18 cellular contexts compared by ENCODE assay signal in the genomic region with DNA sequence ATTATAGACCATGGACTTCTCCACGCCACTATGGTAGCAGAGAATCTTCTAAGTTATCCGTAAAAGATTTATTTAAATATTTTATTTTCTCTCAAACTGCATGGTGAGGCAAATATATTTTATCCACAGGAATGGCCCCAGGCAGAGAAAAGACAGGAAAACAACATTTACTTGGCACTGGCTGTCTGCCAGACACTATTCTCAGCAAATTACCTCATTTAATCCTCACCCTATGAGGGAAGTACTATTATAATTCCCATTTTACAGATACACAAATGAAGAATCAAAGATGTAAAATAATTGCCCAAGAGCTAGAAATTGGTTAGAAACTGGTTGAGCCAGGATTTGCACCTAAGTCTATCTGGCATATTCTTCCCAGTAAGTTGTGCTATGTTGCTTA.
DNase-seq lines count a peak whose midpoint lies in the region; ATAC-seq and TF ChIP-seq lines count a peak whose summit lies in the region.
"Had no signal": no experiment of that assay in that cellular context is flagged by ENCODE, and none has a peak within 500 bp of the region (broad histone marks: within the 10 kb centered on the region; RNA-seq: fewer than 3 reads in every experiment).

No MANE protein-coding gene starts in this region.

- H3K27ac Mint-ChIP-seq in WTC11 (no peak overlapping the region), progenitor cell of endocrine pancreas (no peak overlapping the region)

- in situ Hi-C loops in Panc1 (cut with HindIII; ENCODE audit: low pct_unique_long_range_greater_than_20kb, low sequenced_read_pairs), result no loop called here

- H3K4me3 ChIP-seq in HEK293 (ENCODE audit: low read depth, low read length) (no peak overlapping the region), Panc1 (ENCODE audit: low read depth in 2 of 2, low read length in 2 of 2) (no peak overlapping the region)
- H3K4me3 ChIP-seq: BLaER1, K562, SJCRH30 had no signal

- H3K4me1 ChIP-seq in HEK293 (ENCODE audit: control insufficient read depth, insufficient read depth, low read length), result peaks cover 21% of the 10 kb centered on the region
- H3K4me1 ChIP-seq in Panc1 (ENCODE audit: control insufficient read depth, insufficient read depth, low read length), result peaks cover 25% of the 10 kb centered on the region
- H3K4me1 ChIP-seq: BLaER1 had no signal

- H3K27ac ChIP-seq in HEK293 (ENCODE audit: extremely low read depth, low read depth, low read length) (peak overlapping the region; percentile 42), Panc1 (ENCODE audit: low read length) (peak overlapping the region; percentile 41; the same call in 1 of the 2 replicates)
- H3K27ac ChIP-seq: BLaER1, RWPE1, SJCRH30 had no signal

- H3K27me3 ChIP-seq in Panc1 (ENCODE audit: control insufficient read depth, insufficient read depth, low read length), result no peaks in the 10 kb centered on the region
- H3K27me3 ChIP-seq: BLaER1, SJCRH30 had no signal

- no peak for TF ChIP-seq CTCF in HEK293 (tag by site-specific recombination; IDR thresholded peaks at IDR 0.05)
- TF ChIP-seq CTCF in Panc1 (IDR thresholded peaks at IDR 0.05), result no peak
- TF ChIP-seq CTCF in WTC11 (IDR thresholded peaks at IDR 0.05), result no peak
- TF ChIP-seq CTCF in progenitor cell of endocrine pancreas (IDR thresholded peaks at IDR 0.05; ENCODE audit: unreplicated experiment), result no peak

- BruUV-seq in Panc1 (replicated peaks; lab: Mats Ljungman, UMichigan), result no TSS peak

- ATAC-seq in Panc1 (no peak), HG02981 (IDR thresholded peaks at IDR 0.05; ENCODE audit: unreplicated experiment) (no peak), WTC11 (no peak)
- ATAC-seq: HCT116, K562 had no signal

- DNase-seq in COLO668 (lab: John Stamatoyannopoulos, UW; ENCODE audit: unreplicated experiment) (peak; percentile 9), Panc1 (ENCODE audit: low read depth, low spot score) (no peak), foreskin melanocyte (peak; percentile 18), SHP77 (lab: John Stamatoyannopoulos, UW) (no peak), WTC11 (ENCODE audit: low spot score) (no peak), progenitor cell of endocrine pancreas (ENCODE audit: low spot score, unreplicated experiment) (no peak)
- DNase-seq: DMS 273 treated with DMSO at 0.1 percent for 48 hours; NCI-H146; NCI-H524; NK-92 treated with Interleukin-12 subunit alpha and Interleukin-12 subunit beta, amount 100 ng/mL, for 24 hours; SW 1271 had no signal

- H3K27me3 Mint-ChIP-seq in WTC11 (ENCODE audit: low read depth) (no peaks in the 10 kb centered on the region), progenitor cell of endocrine pancreas (no peaks in the 10 kb centered on the region)

- H3K36me3 ChIP-seq in HEK293 (ENCODE audit: control insufficient read depth in 2 of 2, insufficient read depth in 1 of 2, low read length in 2 of 2) (no peaks in the 10 kb centered on the region), Panc1 (ENCODE audit: control insufficient read depth, insufficient read depth, low read length) (no peaks in the 10 kb centered on the region)
- H3K36me3 ChIP-seq: BLaER1, SJCRH30 had no signal

- H3K4me3 Mint-ChIP-seq in WTC11 (no peak overlapping the region), progenitor cell of endocrine pancreas (ENCODE audit: low read depth) (no peak overlapping the region)

- intact Hi-C loops in Panc1 (cut with micrococcal nuclease; ENCODE audit: unreplicated experiment), result no loop called here

- CTCF ChIA-PET in HEK293 (lab: Yijun Ruan, JAX), result interaction anchor here (1.8 kb wide), 2 partner anchors 10 to 139 kb away, joined by 3 to 6 read pairs; no protein-coding TSS in a partner anchor
- CTCF ChIA-PET in Panc1 (lab: Charles Lee), result no interaction called here
- CTCF ChIA-PET in WTC11 (lab: Charles Lee), result interaction anchor here (1.5 kb wide), 1 partner anchor 41 kb away, joined by 3 read pairs; no protein-coding TSS in a partner anchor

- POLR2A ChIA-PET in HEK293 (lab: Yijun Ruan, JAX), result no interaction called here
- POLR2A ChIA-PET in Panc1 (lab: Charles Lee), result interaction anchor here (0.6 kb wide), 1 partner anchor 84 kb away, joined by 3 read pairs; no protein-coding TSS in a partner anchor
- POLR2A ChIA-PET in WTC11 (lab: Charles Lee), result no interaction called here

- H3K4me1 Mint-ChIP-seq in WTC11 (peaks cover 10% of the 10 kb centered on the region), progenitor cell of endocrine pancreas (ENCODE audit: low read depth) (no peaks in the 10 kb centered on the region)

- H3K9me3 ChIP-seq in HEK293 (ENCODE audit: control insufficient read depth, insufficient read depth, low read depth, low read length) (no peaks in the 10 kb centered on the region), Panc1 (ENCODE audit: control insufficient read depth, insufficient read depth, low read depth, low read length) (no peaks in the 10 kb centered on the region)
- H3K9me3 ChIP-seq: BLaER1 had no signal

- H3K36me3 Mint-ChIP-seq in WTC11 (no peaks in the 10 kb centered on the region), progenitor cell of endocrine pancreas (ENCODE audit: insufficient read depth) (no peaks in the 10 kb centered on the region)

- no peaks in the 10 kb centered on the region for H3K9me3 Mint-ChIP-seq in WTC11
- H3K9me3 Mint-ChIP-seq in progenitor cell of endocrine pancreas (ENCODE audit: low read depth), result no peaks in the 10 kb centered on the region

TF ChIP-seq in HEK293, 187 proteins besides CTCF, POLR2A, EP300 and RAD21 (continues in another document):
- TF ChIP-seq ZNF664 (tag by site-specific recombination; IDR thresholded peaks at IDR 0.05), result peak; percentile 88
- TF ChIP-seq ZNF10 (tag by site-specific recombination; IDR thresholded peaks at IDR 0.05), result peak; percentile 76; the same call in 1 of the 2 replicates
- TF ChIP-seq ZNF626 (tag by site-specific recombination; IDR thresholded peaks at IDR 0.05), result peak; percentile 10; the same call in 1 of the 2 replicates
- no peak for TF ChIP-seq SCRT1 (tag by site-specific recombination; IDR thresholded peaks at IDR 0.05; ENCODE audit: borderline replicate concordance)
- TF ChIP-seq, protein P1, sequence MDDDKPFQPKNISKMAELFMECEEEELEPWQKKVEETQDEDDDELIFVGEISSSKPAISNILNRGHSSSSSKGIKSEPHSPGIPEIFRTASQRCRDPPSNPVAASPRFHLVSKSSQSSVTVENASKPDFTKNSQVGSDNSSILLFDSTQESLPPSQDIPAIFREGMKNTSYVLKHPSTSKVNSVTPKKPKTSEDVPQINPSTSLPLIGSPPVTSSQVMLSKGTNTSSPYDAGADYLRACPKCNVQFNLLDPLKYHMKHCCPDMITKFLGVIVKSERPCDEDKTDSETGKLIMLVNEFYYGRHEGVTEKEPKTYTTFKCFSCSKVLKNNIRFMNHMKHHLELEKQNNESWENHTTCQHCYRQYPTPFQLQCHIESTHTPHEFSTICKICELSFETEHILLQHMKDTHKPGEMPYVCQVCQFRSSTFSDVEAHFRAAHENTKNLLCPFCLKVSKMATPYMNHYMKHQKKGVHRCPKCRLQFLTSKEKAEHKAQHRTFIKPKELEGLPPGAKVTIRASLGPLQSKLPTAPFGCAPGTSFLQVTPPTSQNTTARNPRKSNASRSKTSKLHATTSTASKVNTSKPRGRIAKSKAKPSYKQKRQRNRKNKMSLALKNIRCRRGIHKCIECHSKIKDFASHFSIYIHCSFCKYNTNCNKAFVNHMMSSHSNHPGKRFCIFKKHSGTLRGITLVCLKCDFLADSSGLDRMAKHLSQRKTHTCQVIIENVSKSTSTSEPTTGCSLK (tag by site-specific recombination; IDR thresholded peaks at IDR 0.05), result no peak
- no peak for TF ChIP-seq ZNF341 (tag by site-specific recombination; IDR thresholded peaks at IDR 0.05; ENCODE audit: low read depth)
- TF ChIP-seq ZBTB7A (tag by site-specific recombination; IDR thresholded peaks at IDR 0.05; ENCODE audit: low read depth), result no peak
- no peak for TF ChIP-seq KLF9 (tag by site-specific recombination; IDR thresholded peaks at IDR 0.05; ENCODE audit: low read depth)

TF ChIP-seq in WTC11, 78 proteins besides CTCF, POLR2A, EP300 and RAD21 (continues in another document):
- TF ChIP-seq ZNF416 (CRISPR knock-in tag; IDR thresholded peaks at IDR 0.05) (no peak), ATF1 (CRISPR knock-in tag; IDR thresholded peaks at IDR 0.05) (no peak), NFATC4 (CRISPR knock-in tag; IDR thresholded peaks at IDR 0.05) (no peak), E2F5 (CRISPR knock-in tag; IDR thresholded peaks at IDR 0.05) (no peak), GRHL2 (CRISPR knock-in tag; IDR thresholded peaks at IDR 0.05; ENCODE audit: insufficient replicate concordance, severe bottlenecking) (no peak), GABPB1 (CRISPR knock-in tag; IDR thresholded peaks at IDR 0.05) (no peak), ZNF425 (CRISPR knock-in tag; conservative IDR thresholded peaks at IDR 0.05) (no peak), NR2C2 (CRISPR knock-in tag; IDR thresholded peaks at IDR 0.05) (no peak), ZNF219 (CRISPR knock-in tag; IDR thresholded peaks at IDR 0.05; ENCODE audit: borderline replicate concordance) (no peak), FOXK1 (CRISPR knock-in tag; IDR thresholded peaks at IDR 0.05) (no peak)

Comparison
In these comparisons a context has a peak if more than half of its experiments do, and no peak if none do; other contexts are left out.
1. DNase-seq: peak in COLO668 (single experiment) and foreskin melanocyte (single experiment); none in Panc1 (single experiment), SHP77 (0 of 2), WTC11 (single experiment) and progenitor cell of endocrine pancreas (single experiment).